ENCODE assay signal across 8 cellular contexts in the genomic region with DNA sequence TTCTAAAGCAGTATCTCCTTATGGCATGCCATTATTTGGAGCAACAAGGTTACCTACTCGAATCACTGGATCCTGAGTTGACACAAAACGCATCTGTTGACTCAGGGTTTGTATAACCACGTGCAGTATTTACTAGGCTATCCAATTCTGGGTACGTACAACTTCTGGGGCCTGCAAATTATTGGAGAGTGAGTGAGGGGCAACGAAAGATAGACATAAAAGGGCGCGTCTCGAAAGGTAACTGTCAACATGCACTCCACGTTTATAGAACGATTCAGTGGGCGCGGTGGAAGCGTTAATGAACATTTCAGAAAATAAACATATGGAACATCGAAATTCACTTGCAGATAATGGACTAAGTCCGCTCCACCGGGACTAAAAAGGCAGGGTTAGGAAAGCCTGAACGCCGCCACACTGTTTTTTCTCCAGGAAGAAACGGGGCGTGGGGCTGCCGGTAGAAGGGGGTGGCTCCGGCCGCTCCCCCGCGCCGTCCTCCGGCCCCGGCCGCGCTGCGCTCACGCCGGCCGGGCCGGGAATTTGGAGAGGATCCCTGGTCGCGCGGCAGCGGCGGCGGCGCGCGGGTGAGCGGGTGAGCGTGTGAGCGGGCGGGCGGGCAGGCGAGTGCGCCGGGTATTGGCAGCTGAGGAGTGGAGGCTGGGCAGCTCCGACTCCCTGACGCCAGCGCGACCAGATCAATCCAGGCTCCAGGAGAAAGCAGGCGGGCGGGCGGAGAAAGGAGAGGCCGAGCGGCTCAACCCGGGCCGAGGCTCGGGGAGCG. TPM values are rescaled to one million over a fixed set of nuclear protein-coding genes. Genes with fewer than 3 reads are reported as not detected.
DNase-seq lines count a peak whose midpoint lies in the region; ATAC-seq and TF ChIP-seq lines count a peak whose summit lies in the region.

SMAD1 (plus strand) TSS at position 690 of the 778 bp plus-strand sequence. CDS start 32,761 bp downstream, outside the sequence.

- H3K4me3 ChIP-seq in HL-60 (replicated peaks; ENCODE audit: insufficient read depth, low read length) (peak within 1 kb of the TSS; percentile 71), PC-3 (ENCODE audit: low read length) (peak within 1 kb of the TSS; percentile 83), upper lobe of left lung (peak within 1 kb of the TSS; percentile 78 to 88 (median 86))

- H3K9me3 ChIP-seq in PC-3 (ENCODE audit: low read length) (no peaks in the 10 kb centered on the region), upper lobe of left lung (no peaks in the 10 kb centered on the region)

- DNase-seq in COR-L47 (lab: John Stamatoyannopoulos, UW): peak; percentile 59
- peak in 1 of 2 experiments; percentile 80 for DNase-seq in HL-60 (ENCODE audit: low read depth in 1 of 2, low spot score in 1 of 2)
- DNase-seq in PC-3: peak; percentile 81
- DNase-seq in activated naive CD8-positive, alpha-beta T cell treated with anti-CD3 and anti-CD28 coated beads, Interleukin-2, amount 50 U/mL, for 16 hours (ENCODE audit: low read depth, low spot score): peak; percentile 7
- DNase-seq in head of caudate nucleus: peak; percentile 66 to 95 (median 87)
- peak in 55 of 56 donors; percentile 32 to 89 (median 75) for DNase-seq in nucleus accumbens (lab: John Stamatoyannopoulos, UW)
- peak; percentile 80 to 96 for DNase-seq in upper lobe of left lung

- BruUV-seq in PC-3 (replicated peaks; lab: Mats Ljungman, UMichigan): no TSS peak

- 2% methylated on average over 22 to 63 of the region's 65 CpGs for WGBS in upper lobe of left lung, 2 donors

- H2AFZ ChIP-seq in PC-3 (ENCODE audit: low read length): peak within 1 kb of the TSS; percentile 98

- peak within 1 kb of the TSS; percentile 98 for H3K4me2 ChIP-seq in PC-3 (ENCODE audit: low read length)

- TF ChIP-seq CTCF in HL-60 (IDR thresholded peaks at IDR 0.05; ENCODE audit: insufficient read depth, low read length) (no peak), PC-3 (conservative IDR thresholded peaks at IDR 0.05; ENCODE audit: low read depth, low read length) (no peak), upper lobe of left lung (IDR thresholded peaks at IDR 0.05) (no peak)

- CTCF ChIA-PET in PC-3 (lab: Charles Lee): no interaction called here

- H3K27ac ChIP-seq in HL-60 (replicated peaks): peak within 1 kb of the TSS; percentile 81
- peak within 1 kb of the TSS; percentile 26; the same call in 1 of the 2 replicates for H3K27ac ChIP-seq in PC-3 (ENCODE audit: low read length)
- peak within 1 kb of the TSS; percentile 85 to 97 (median 94) for H3K27ac ChIP-seq in upper lobe of left lung

- no peaks in the 10 kb centered on the region for H3K9me2 ChIP-seq in PC-3 (replicated peaks; ENCODE audit: low read length)

- TF ChIP-seq POLR2A in upper lobe of left lung (IDR thresholded peaks at IDR 0.05): peak; percentile 32 to 79 (median 62)

- POLR2A ChIA-PET in PC-3 (lab: Charles Lee; ENCODE audit: unreplicated experiment): interaction anchor here (0.7 kb wide), 1 partner anchor 388 kb away, joined by 7 read pairs; no protein-coding TSS in a partner anchor

- H3K4me1 ChIP-seq in PC-3 (ENCODE audit: insufficient read depth, low read length) (peaks cover 23% of the 10 kb centered on the region; the same call in 1 of the 2 replicates), upper lobe of left lung (peaks cover 4 to 24% (median 12%) of the 10 kb centered on the region in 4 donors)

- no peaks in the 10 kb centered on the region for H3F3A ChIP-seq in PC-3 (ENCODE audit: low read length, unreplicated experiment)

- peak within 1 kb of the TSS; percentile 77 for H3K9ac ChIP-seq in PC-3 (ENCODE audit: low read length)

- peaks cover 42% of the 10 kb centered on the region for H3K79me2 ChIP-seq in PC-3 (ENCODE audit: low read length)

- no peak for TF ChIP-seq EP300 in upper lobe of left lung (IDR thresholded peaks at IDR 0.05)

- intact Hi-C loops in PC-3 (cut with micrococcal nuclease): loop anchor here (2.0 to 5.0 kb wide), 3 partner anchors 66 to 203 kb away; partner anchors contain the start of gene MMAA
- intact Hi-C loops in head of caudate nucleus (cut with DNase I): loop anchor here (5.0 kb wide), 1 partner anchor 299 kb away; the partner anchor contains the start of gene OTUD4

- H3K36me3 ChIP-seq in PC-3 (ENCODE audit: low read depth, low read length) (no peaks in the 10 kb centered on the region), upper lobe of left lung (no peaks in the 10 kb centered on the region)

- H3K27me3 ChIP-seq in HL-60 (ENCODE audit: insufficient read depth, poor library complexity, severe bottlenecking) (no peaks in the 10 kb centered on the region), PC-3 (ENCODE audit: low read length) (no peaks in the 10 kb centered on the region), upper lobe of left lung (no peaks in the 10 kb centered on the region)

- no peaks in the 10 kb centered on the region for H4K20me1 ChIP-seq in PC-3 (ENCODE audit: low read length)

- ATAC-seq in GM19463 (IDR thresholded peaks at IDR 0.05; ENCODE audit: unreplicated experiment) (peak; percentile 56), PC-3 (peak; percentile 83), upper lobe of left lung (ENCODE audit: low FRiP score in 2 of 2) (peak; percentile 92 to 94)

RNA-seq across cellular contexts. Expression of gene SMAD1, which starts in this region (rescaled TPM):
- total RNA-seq in PC-3 (2014; rRNA removed): 13.3 and 14.8 TPM in 2 replicates
- total RNA-seq in upper lobe of left lung: 10 to 100 TPM in 5 of 6 donors, 1 to 10 TPM in 1; 7.2 to 39.8 (median 21.9) TPM

Comparison
In these comparisons a context has a peak if more than half of its experiments do, and no peak if none do; other contexts are left out.
1. H3K27ac ChIP-seq: peak in every context shown above with its lines; median percentile 94 in upper lobe of left lung; 81 in HL-60; 26 in PC-3.